ENCODE assay signal across 21 cellular contexts in the genomic region with DNA sequence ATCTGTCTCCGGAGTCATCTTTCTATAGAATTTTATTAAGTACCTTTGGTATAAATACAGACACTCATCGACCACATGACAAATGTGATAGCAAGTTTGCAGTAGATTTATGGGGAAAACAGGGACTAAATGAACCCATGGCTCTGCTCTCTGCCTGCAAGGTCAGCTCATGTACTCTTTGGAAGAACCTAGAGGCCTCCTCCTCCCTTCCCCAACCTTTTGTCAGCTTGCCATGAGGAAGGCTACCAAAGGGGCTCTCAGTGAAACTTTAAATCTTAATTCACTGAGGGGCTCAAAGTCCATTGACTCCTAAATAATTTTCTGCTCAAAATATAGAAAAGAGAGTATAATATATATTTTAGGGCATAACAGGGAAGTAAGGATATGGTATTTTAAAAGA.
"Had no signal": no experiment of that assay in that cellular context is flagged by ENCODE, and none has a peak within 500 bp of the region (broad histone marks: within the 10 kb centered on the region; RNA-seq: fewer than 3 reads in every experiment).

No MANE protein-coding gene starts in this region.

- H3K27ac Mint-ChIP-seq: activated CD8-positive, alpha-beta T cell treated with anti-CD3 and anti-CD28 coated beads, Interleukin-2, amount 10 ng/mL, durations not matched to agents 7 days and 5 days; activated naive CD4-positive, alpha-beta T cell treated with anti-CD3 and anti-CD28 coated beads, Interleukin-2, amount 50 U/mL, for 24 hours; T-helper 1 cell treated with Interleukin-12 subunit alpha and Interleukin-12 subunit beta and Interleukin-4 antibody, amounts not matched to agents 30 μg/mL and 1 μg/mL, for 36 hours had no signal

- FAIRE-seq: astrocyte, K562 had no signal

- H3K27ac ChIP-seq: Peyer's patch, SJSA1 had no signal

- H3K4me3 Mint-ChIP-seq: activated CD8-positive, alpha-beta T cell treated with anti-CD3 and anti-CD28 coated beads, Interleukin-2, amount 10 ng/mL, durations not matched to agents 7 days and 5 days; activated naive CD4-positive, alpha-beta T cell treated with anti-CD3 and anti-CD28 coated beads, Interleukin-2, amount 50 U/mL, for 24 hours; brain; T-helper 1 cell treated with Interleukin-12 subunit alpha and Interleukin-12 subunit beta and Interleukin-4 antibody, amounts not matched to agents 30 μg/mL and 1 μg/mL, for 36 hours had no signal

- H3K27me3 Mint-ChIP-seq: activated naive CD4-positive, alpha-beta T cell treated with anti-CD3 and anti-CD28 coated beads, Interleukin-2, amount 50 U/mL, for 24 hours; brain had no signal

- H3K9me3 ChIP-seq: Peyer's patch, SJSA1 had no signal

- H3K36me3 Mint-ChIP-seq: activated naive CD4-positive, alpha-beta T cell treated with anti-CD3 and anti-CD28 coated beads, Interleukin-2, amount 50 U/mL, for 24 hours; brain had no signal

- DNase-seq: activated CD4-positive, alpha-beta T cell treated with anti-CD3 and anti-CD28 coated beads for 48 hours; activated CD4-positive, alpha-beta T cell treated with anti-CD3 and anti-CD28 coated beads, Interleukin-2, amount 50 U/mL, for 4 hours; activated CD4-positive, CD25-positive, alpha-beta regulatory T cell treated with anti-CD3 and anti-CD28 coated beads, Interleukin-2, amount 50 U/mL, for 72 hours; activated CD8-positive, alpha-beta memory T cell treated with anti-CD3 and anti-CD28 coated beads, Interleukin-2, amount 50 U/mL, for 48 hours; activated CD8-positive, alpha-beta T cell treated with anti-CD3 and anti-CD28 coated beads, Interleukin-2, amount 10 ng/mL, durations not matched to agents 7 days and 5 days; activated T-cell treated with anti-CD3 and anti-CD28 coated beads, Interleukin-2, amount 50 U/mL, for 1 hour; Karpas-422; MM.1S; NCI-H1105; NCI-H1436; NCI-H1694 treated with DMSO at 0.1 percent for 48 hours; NCI-H2081; NCI-H524; Peyer's patch; SHP77 had no signal

- H3K4me1 Mint-ChIP-seq: activated naive CD4-positive, alpha-beta T cell treated with anti-CD3 and anti-CD28 coated beads, Interleukin-2, amount 50 U/mL, for 24 hours had no signal

- H3K4me3 ChIP-seq: K562, Peyer's patch, SJSA1 had no signal

- H3K36me3 ChIP-seq: Peyer's patch, SJSA1 had no signal

- H3K4me1 ChIP-seq: Peyer's patch, SJSA1 had no signal

- ATAC-seq: activated CD8-positive, alpha-beta T cell treated with anti-CD3 and anti-CD28 coated beads, Interleukin-2, amount 10 ng/mL, durations not matched to agents 7 days and 5 days; K562 had no signal

- H3K27me3 ChIP-seq: Peyer's patch had no signal
